25 cellular contexts compared by ENCODE assay signal in genomic region chr3:156610154-156610553, GRCh38. TPM values are rescaled to one million over a fixed set of nuclear protein-coding genes. Genes with fewer than 3 reads are reported as not detected.
DNase-seq lines count a peak whose midpoint lies in the region; ATAC-seq, FAIRE-seq and TF ChIP-seq lines count a peak whose summit lies in the region.
"Had no signal": no experiment of that assay in that cellular context is flagged by ENCODE, and none has a peak within 500 bp of the region (broad histone marks: within the 10 kb centered on the region; RNA-seq: fewer than 3 reads in every experiment).

No MANE protein-coding gene starts in this region.

- H3K9ac ChIP-seq in Loucy (ENCODE audit: low read depth, low read length, poor library complexity, severe bottlenecking) = no peak overlapping the region
- no peak overlapping the region for H3K9ac ChIP-seq in GM12878 (ENCODE audit: control insufficient read depth, insufficient read depth, low read length)
- H3K9ac ChIP-seq: BLaER1 treated with 17β-estradiol and CSF1 and Interleukin-3, amounts not matched to agents 10 nM and 100 nM had no signal

- no peaks in the 10 kb centered on the region for H3K36me3 ChIP-seq in ACC112 (ENCODE audit: insufficient read depth, low read length)
- H3K36me3 ChIP-seq in Loucy (ENCODE audit: insufficient read depth, low read length) = no peaks in the 10 kb centered on the region
- H3K36me3 ChIP-seq in GM12878 (ENCODE audit: control insufficient read depth in 2 of 2, insufficient read depth in 2 of 2, low read length in 1 of 2) = no peaks in the 10 kb centered on the region; a peak in 1 of 4 replicates
- no peaks in the 10 kb centered on the region for H3K36me3 ChIP-seq in mucosa of descending colon (ENCODE audit: low read depth)
- H3K36me3 ChIP-seq: BLaER1 treated with 17β-estradiol and CSF1 and Interleukin-3, amounts not matched to agents 10 nM and 100 nM; gastroesophageal sphincter; ovary; SJCRH30; WERI-Rb-1 had no signal

- no peaks in the 10 kb centered on the region for H3K9me2 ChIP-seq in Loucy (replicated peaks; ENCODE audit: low read depth, low read length)

- TF ChIP-seq CTCF in Loucy (conservative IDR thresholded peaks at IDR 0.05; ENCODE audit: low read length) (no peak), GM12878 (IDR thresholded peaks at IDR 0.05 in 2 of 3, conservative IDR thresholded peaks at IDR 0.05 in 1 of 3; ENCODE audit: control insufficient read depth in 2 of 3, extremely low read depth in 1 of 3, insufficient read depth in 1 of 3, low read depth in 3 of 3, low read length in 3 of 3) (no peak), mucosa of descending colon (IDR thresholded peaks at IDR 0.05) (no peak)

- no peak overlapping the region for H3K27ac ChIP-seq in ACC112 (ENCODE audit: low read depth, low read length)
- H3K27ac ChIP-seq in GM12878 (ENCODE audit: control insufficient read depth, insufficient read depth) = no peak overlapping the region
- H3K27ac ChIP-seq: BLaER1 treated with 17β-estradiol and CSF1 and Interleukin-3, amounts not matched to agents 10 nM and 100 nM; gastroesophageal sphincter; ovary; SJCRH30; WERI-Rb-1 had no signal

- no peaks in the 10 kb centered on the region for H3K27me3 ChIP-seq in ACC112 (ENCODE audit: insufficient read depth, low read length)
- no peaks in the 10 kb centered on the region for H3K27me3 ChIP-seq in Loucy (ENCODE audit: insufficient read depth, low read length, poor library complexity, severe bottlenecking)
- H3K27me3 ChIP-seq in GM12878 (replicated peaks in 1 of 2; ENCODE audit: control insufficient read depth in 2 of 2, insufficient read depth in 2 of 2, low read length in 1 of 2) = no peaks in the 10 kb centered on the region
- H3K27me3 ChIP-seq: BLaER1 treated with 17β-estradiol and CSF1 and Interleukin-3, amounts not matched to agents 10 nM and 100 nM; gastroesophageal sphincter; ovary; SJCRH30 had no signal

- no peaks in the 10 kb centered on the region for H3K79me2 ChIP-seq in ACC112 (ENCODE audit: control insufficient read depth, insufficient read depth, low read length, unreplicated experiment)
- H3K79me2 ChIP-seq in Loucy (ENCODE audit: insufficient read depth, low read length) = no peaks in the 10 kb centered on the region
- H3K79me2 ChIP-seq in GM12878 (ENCODE audit: control insufficient read depth, insufficient read depth, low read length) = no peaks in the 10 kb centered on the region

- TF ChIP-seq RAD21 in GM12878 (IDR thresholded peaks at IDR 0.05; ENCODE audit: insufficient read depth, low read depth, low read length) = no peak

- RAD21 ChIA-PET in GM12878 (lab: Charles Lee; ENCODE audit: unreplicated experiment) = no interaction called here

- CTCF ChIA-PET in GM12878 (lab: Yijun Ruan, JAX) = no interaction called here

- WGBS in GM12878 (ENCODE audit: insufficient coverage, insufficient replicate concordance, low lambda C conversion rate, missing lambda C conversion rate) = 78% methylated on average over 2 of the region's 2 CpGs

- H2AFZ ChIP-seq in ACC112 (ENCODE audit: low read length, unreplicated experiment) = peak overlapping the region; percentile 86
- H2AFZ ChIP-seq in Loucy (ENCODE audit: low read length) = peak overlapping the region; percentile 90
- peak overlapping the region; percentile 34; the same call in 1 of the 2 replicates for H2AFZ ChIP-seq in GM12878 (ENCODE audit: control insufficient read depth, low read depth, low read length)

- DNase-seq in GM12878 (ENCODE audit: low read depth, low spot score) (no peak), mucosa of descending colon (no peak), NCI-H510A treated with DMSO at 0.1 percent for 48 hours (lab: John Stamatoyannopoulos, UW) (no peak)
- no peak for DNase-seq in stimulated activated naive CD4-positive, alpha-beta T cell treated with Interleukin-2 at 50 U/mL for 16 hours (lab: John Stamatoyannopoulos, UW)
- DNase-seq: activated CD4-positive, alpha-beta T cell treated with anti-CD3 and anti-CD28 coated beads for 4 hours; activated CD8-positive, alpha-beta T cell treated with anti-CD3 and anti-CD28 coated beads, Interleukin-2, amount 10 ng/mL, durations not matched to agents 7 days and 5 days; activated naive CD4-positive, alpha-beta T cell treated with anti-CD3 and anti-CD28 coated beads, Interleukin-2, amount 50 U/mL, for 16 hours; amniotic stem cell; cerebellar nuclear complex; NCI-H1105 treated with DMSO at 0.1 percent for 48 hours; NCI-H1930; NCI-H526 treated with DMSO at 0.1 percent for 48 hours; nephron progenitor cell; ovary; RPMI8226; SJCRH30; stimulated activated naive CD8-positive, alpha-beta T cell treated with anti-CD3 and anti-CD28 coated beads, Interleukin-15, Interleukin-2, amounts not matched to agents 100 U/mL and 50 U/mL, for 24 hours; T1000; WERI-Rb-1 had no signal

- H3K4me1 ChIP-seq in ACC112 (ENCODE audit: control insufficient read depth, insufficient read depth, low read length, unreplicated experiment) (peaks cover 33% of the 10 kb centered on the region), Loucy (ENCODE audit: insufficient read depth, low read length, poor library complexity, severe bottlenecking) (peaks cover 21% of the 10 kb centered on the region), GM12878 (ENCODE audit: control insufficient read depth, insufficient read depth, low read length) (peaks cover 17% of the 10 kb centered on the region), mucosa of descending colon (ENCODE audit: low read depth) (no peaks in the 10 kb centered on the region)
- H3K4me1 ChIP-seq: SJCRH30 had no signal

- TF ChIP-seq EP300 in GM12878 (IDR thresholded peaks at IDR 0.05; ENCODE audit: borderline replicate concordance in 1 of 2, control insufficient read depth in 1 of 2, low read depth in 2 of 2, low read length in 2 of 2) = no peak

- FAIRE-seq in GM12878 (lab: Jason Lieb, UNC) = no peak
- FAIRE-seq: GM12891 had no signal

- no peak for TF ChIP-seq POLR2A in GM12878 (IDR thresholded peaks at IDR 0.05; ENCODE audit: low read depth, low read length)

- no TSS peak for BruUV-seq in GM12878 (replicated peaks; lab: Mats Ljungman, UMichigan)

- peak overlapping the region; percentile 55 for H3K4me2 ChIP-seq in Loucy (ENCODE audit: low read depth, low read length, poor library complexity, severe bottlenecking)
- no peak overlapping the region for H3K4me2 ChIP-seq in GM12878 (ENCODE audit: control insufficient read depth, insufficient read depth)
- H3K4me2 ChIP-seq: BLaER1 treated with 17β-estradiol and CSF1 and Interleukin-3, amounts not matched to agents 10 nM and 100 nM had no signal

- no peak for ATAC-seq in GM12878
- ATAC-seq in mucosa of descending colon = peak; percentile 20
- no peak for ATAC-seq in GM21786 (IDR thresholded peaks at IDR 0.05; ENCODE audit: unreplicated experiment)
- ATAC-seq: activated CD8-positive, alpha-beta T cell treated with anti-CD3 and anti-CD28 coated beads, Interleukin-2, amount 10 ng/mL, durations not matched to agents 7 days and 5 days; gastroesophageal sphincter; stimulated activated naive CD8-positive, alpha-beta T cell treated with anti-CD3 and anti-CD28 coated beads, Interleukin-15, Interleukin-2, amounts not matched to agents 100 U/mL and 50 U/mL, for 24 hours had no signal

- H3F3A ChIP-seq in Loucy (ENCODE audit: low read depth) = no peaks in the 10 kb centered on the region

- H4K20me1 ChIP-seq in Loucy (ENCODE audit: insufficient read depth, low read length, poor library complexity, severe bottlenecking) (no peaks in the 10 kb centered on the region), GM12878 (ENCODE audit: control insufficient read depth, insufficient read depth) (no peaks in the 10 kb centered on the region)
- H4K20me1 ChIP-seq: BLaER1 treated with 17β-estradiol and CSF1 and Interleukin-3, amounts not matched to agents 10 nM and 100 nM had no signal

- H3K4me3 ChIP-seq in ACC112 (ENCODE audit: low read depth, low read length) (no peak overlapping the region), Loucy (ENCODE audit: low read length, poor library complexity, severe bottlenecking) (no peak overlapping the region), GM12878 (no peak overlapping the region), mucosa of descending colon (no peak overlapping the region)
- H3K4me3 ChIP-seq: BLaER1 treated with 17β-estradiol and CSF1 and Interleukin-3, amounts not matched to agents 10 nM and 100 nM; gastroesophageal sphincter; ovary; SJCRH30 had no signal

- intact Hi-C loops in GM12878 (cut with micrococcal nuclease; ENCODE audit: unreplicated experiment) (no loop called here), mucosa of descending colon (cut with DNase I, micrococcal nuclease) (no loop called here)

- SMC1A ChIA-PET in GM12878 (lab: Charles Lee; ENCODE audit: uncharacterized antibody, unreplicated experiment) = no interaction called here

- POLR2A ChIA-PET in GM12878 (lab: Charles Lee) = no interaction called here

- in situ Hi-C loops in GM12878 (cut with MboI) = no loop called here

- H3K9me3 ChIP-seq in Loucy (ENCODE audit: insufficient read depth, low read depth, low read length) (no peaks in the 10 kb centered on the region), GM12878 (replicated peaks; ENCODE audit: control insufficient read depth, insufficient read depth, low read length) (no peaks in the 10 kb centered on the region), mucosa of descending colon (no peaks in the 10 kb centered on the region)
- H3K9me3 ChIP-seq: BLaER1 treated with 17β-estradiol and CSF1 and Interleukin-3, amounts not matched to agents 10 nM and 100 nM; gastroesophageal sphincter; ovary; SJCRH30 had no signal

TF ChIP-seq in GM12878, 131 proteins besides CTCF, POLR2A, EP300 and RAD21 (continues in another document):
- no peak for TF ChIP-seq CREB1 (IDR thresholded peaks at IDR 0.05; ENCODE audit: low read depth)
- no peak for TF ChIP-seq STAT1 (conservative IDR thresholded peaks at IDR 0.05)
- TF ChIP-seq EZH2 (IDR thresholded peaks at IDR 0.05; ENCODE audit: borderline replicate concordance, control insufficient read depth, low read depth, low read length) = no peak

RNA-seq across cellular contexts. Expression of gene SSR3, which starts 55.2 kb away (rescaled TPM):
- total RNA-seq in GM12878 (2013; cell fraction: nucleolus; rRNA removed) = 113 and 121 TPM in 2 replicates
- total RNA-seq in GM12878 (2014; rRNA removed) (133 and 152 TPM in 2 replicates), GM12878 (2014; rRNA removed; fragmentation: Illumina TruSeq; extraction: Trizol) (179 TPM in 2 replicates), GM12878 (2021) (190 and 193 TPM in 2 replicates), mucosa of descending colon (100 to 1,000 TPM in 2 of 3 donors, 10 to 100 TPM in 1; 97.9 to 125 (median 123) TPM)
- polyA plus RNA-seq in GM12878 (2011; ENCODE audit: low read depth) = 324 TPM
- polyA plus RNA-seq in GM12878 (2011; rRNA removed) (191 and 203 TPM in 2 replicates), GM12878 (2014; fragmentation: Illumina TruSeq; extraction: Trizol) (190 and 214 TPM in 2 replicates), GM12878 (2014; fragmentation: Nextera tagmentation; extraction: Ambion mirVana) (100 to 1,000 TPM; 278 to 345 TPM), GM12878 (2014; rRNA removed) (124 and 153 TPM in 2 replicates), GM12878 (2016; fragmentation: Nextera tagmentation; extraction: Ambion mirVana) (100 to 1,000 TPM; 279 to 324 TPM)
- 111 and 126 TPM in 2 replicates for polyA plus RNA-seq in GM12878 (2011; cell fraction: cytosol; rRNA removed)
- 29.3 and 50.0 TPM in 2 replicates for polyA plus RNA-seq in GM12878 (2011; cell fraction: nucleus; rRNA removed)
- 292 and 304 TPM in 2 replicates for polyA plus RNA-seq in GM12878 (2012)
- 242 and 293 TPM in 2 replicates for polyA minus RNA-seq in GM12878 (2011; rRNA and poly(A)+ RNA removed)
- polyA minus RNA-seq in GM12878 (2011; cell fraction: cytosol; rRNA and poly(A)+ RNA removed) = 60.9 and 63.5 TPM in 2 replicates
- 61.4 and 83.0 TPM in 2 replicates for polyA minus RNA-seq in GM12878 (2011; cell fraction: nucleus; rRNA and poly(A)+ RNA removed)

Comparison
In these comparisons a context has a peak if more than half of its experiments do, and no peak if none do; other contexts are left out.
1. H2AFZ ChIP-seq: peak in every context shown above with its lines; median percentile 90 in Loucy; 86 in ACC112; 34 in GM12878.